In genomic region chr9:134370213-134370492, GRCh38 we compare ENCODE assay signal across 24 cellular contexts. TPM values are rescaled to one million over a fixed set of nuclear protein-coding genes. Genes with fewer than 3 reads are reported as not detected.
DNase-seq lines count a peak whose midpoint lies in the region; ATAC-seq and TF ChIP-seq lines count a peak whose summit lies in the region.
"Had no signal": no experiment of that assay in that cellular context is flagged by ENCODE, and none has a peak within 500 bp of the region (broad histone marks: within the 10 kb centered on the region; RNA-seq: fewer than 3 reads in every experiment).

No MANE protein-coding gene starts in this region.

- H3K36me3 ChIP-seq in endodermal cell (ENCODE audit: control insufficient read depth, insufficient read depth, low read length) (no peaks in the 10 kb centered on the region), neutrophil (no peaks in the 10 kb centered on the region), lower lobe of right lung (no peaks in the 10 kb centered on the region)
- H3K36me3 ChIP-seq: SJSA1 had no signal

- H3K27me3 Mint-ChIP-seq in endodermal cell (ENCODE audit: insufficient read depth) (no peaks in the 10 kb centered on the region), type B pancreatic cell (no peaks in the 10 kb centered on the region)
- H3K27me3 Mint-ChIP-seq in stimulated activated naive B cell treated with anti-CD40 and anti-IgM and Interleukin-4, amounts not matched to agents 10 μg/mL and 1 μg/mL and 100 μg/mL, for 72 hours: peaks cover 13 to 21% of the 10 kb centered on the region in 2 donors
- H3K27me3 Mint-ChIP-seq: naive thymus-derived CD8-positive, alpha-beta T cell had no signal

- ATAC-seq in lower lobe of right lung: no peak
- no peak for ATAC-seq in stimulated activated naive B cell treated with anti-CD40 and anti-IgM and Interleukin-4, amounts not matched to agents 10 μg/mL and 1 μg/mL and 100 μg/mL, for 72 hours (replicated peaks)
- ATAC-seq: activated naive CD8-positive, alpha-beta T cell treated with anti-CD3 and anti-CD28 coated beads, Interleukin-2, amount 50 U/mL, for 24 hours; activated T-cell treated with anti-CD3 and anti-CD28 coated beads, Interleukin-2, amount 50 U/mL, for 72 hours; esophagus mucosa; naive thymus-derived CD8-positive, alpha-beta T cell had no signal

- intact Hi-C loops in lower lobe of right lung (cut with DNase I): no loop called here

- 93 to 96% methylated on average over 13 to 15 of the region's 15 CpGs for WGBS in endodermal cell (ENCODE audit: insufficient coverage in 1 of 2, insufficient read length in 1 of 2), 2 experiments

- H3K4me3 ChIP-seq in HL-60 (replicated peaks; ENCODE audit: insufficient read depth, low read length) (no peak overlapping the region), endodermal cell (ENCODE audit: low read length) (no peak overlapping the region), neutrophil (ENCODE audit: low read depth in 1 of 2, low read length in 1 of 2) (no peak overlapping the region), lower lobe of right lung (no peak overlapping the region)
- H3K4me3 ChIP-seq: coronary artery, SJSA1 had no signal

- H3K9ac ChIP-seq in endodermal cell (ENCODE audit: extremely low read depth, low read length, poor library complexity, severe bottlenecking): no peak overlapping the region

- H3K27me3 ChIP-seq in HL-60 (ENCODE audit: insufficient read depth, poor library complexity, severe bottlenecking) (no peaks in the 10 kb centered on the region), endodermal cell (ENCODE audit: control insufficient read depth, insufficient read depth, low read length, poor library complexity, severe bottlenecking) (no peaks in the 10 kb centered on the region), neutrophil (no peaks in the 10 kb centered on the region), lower lobe of right lung (ENCODE audit: low read depth) (no peaks in the 10 kb centered on the region)
- H3K27me3 ChIP-seq: SJSA1 had no signal

- H3K4me3 Mint-ChIP-seq in endodermal cell: no peak overlapping the region
- no peak overlapping the region for H3K4me3 Mint-ChIP-seq in type B pancreatic cell
- H3K4me3 Mint-ChIP-seq in stimulated activated naive B cell treated with anti-CD40 and anti-IgM and Interleukin-4, amounts not matched to agents 10 μg/mL and 1 μg/mL and 100 μg/mL, for 72 hours: no peak overlapping the region
- H3K4me3 Mint-ChIP-seq: activated naive CD8-positive, alpha-beta T cell treated with anti-CD3 and anti-CD28 coated beads, Interleukin-2, amount 50 U/mL, for 24 hours; activated T-cell treated with anti-CD3 and anti-CD28 coated beads, Interleukin-2, amount 50 U/mL, for 72 hours; naive thymus-derived CD8-positive, alpha-beta T cell had no signal

- H3K27ac Mint-ChIP-seq in endodermal cell: peak overlapping the region; percentile 74
- H3K27ac Mint-ChIP-seq in type B pancreatic cell: peak overlapping the region; percentile 78
- H3K27ac Mint-ChIP-seq in stimulated activated naive B cell treated with anti-CD40 and anti-IgM and Interleukin-4, amounts not matched to agents 10 μg/mL and 1 μg/mL and 100 μg/mL, for 72 hours: no peak overlapping the region
- H3K27ac Mint-ChIP-seq: activated naive CD8-positive, alpha-beta T cell treated with anti-CD3 and anti-CD28 coated beads, Interleukin-2, amount 50 U/mL, for 24 hours; activated T-cell treated with anti-CD3 and anti-CD28 coated beads, Interleukin-2, amount 50 U/mL, for 72 hours had no signal

- DNase-seq in HL-60 (ENCODE audit: low read depth in 1 of 2, low spot score in 1 of 2) (no peak), endodermal cell (no peak), type B pancreatic cell (ENCODE audit: extremely low spot score, unreplicated experiment) (no peak), lower lobe of right lung (no peak), COLO829 (ENCODE audit: low spot score) (no peak)
- no peak for DNase-seq in stimulated activated naive B cell treated with anti-CD40 and anti-IgM and Interleukin-4, amounts not matched to agents 10 μg/mL and 1 μg/mL and 100 μg/mL, for 72 hours
- DNase-seq: activated CD4-positive, alpha-beta T cell treated with anti-CD3 and anti-CD28 coated beads, Interleukin-2, amount 50 U/mL, for 48 hours; activated naive CD4-positive, alpha-beta T cell; activated naive CD8-positive, alpha-beta T cell treated with anti-CD3 and anti-CD28 coated beads, Interleukin-2, amount 50 U/mL, for 24 hours; activated T-cell treated with anti-CD3 and anti-CD28 coated beads, Interleukin-2, amount 50 U/mL, for 72 hours; DMS79 treated with DMSO at 0.1 percent for 48 hours; foreskin fibroblast; GDM1; naive thymus-derived CD8-positive, alpha-beta T cell; NCI-H1092 treated with DMSO at 0.1 percent for 48 hours; NCI-H187; NCI-H2171; small intestine; stimulated activated naive CD4-positive, alpha-beta T cell treated with Interleukin-2 at 50 U/mL for 16 hours; T-helper 1 cell had no signal

- H3K27ac ChIP-seq in HL-60 (replicated peaks) (peak overlapping the region; percentile 98), endodermal cell (ENCODE audit: low read depth, low read length) (no peak overlapping the region), neutrophil (peak overlapping the region; percentile 99), lower lobe of right lung (no peak overlapping the region)
- H3K27ac ChIP-seq: SJSA1 had no signal

- H3K9me3 Mint-ChIP-seq in endodermal cell (no peaks in the 10 kb centered on the region), type B pancreatic cell (no peaks in the 10 kb centered on the region)
- H3K9me3 Mint-ChIP-seq in stimulated activated naive B cell treated with anti-CD40 and anti-IgM and Interleukin-4, amounts not matched to agents 10 μg/mL and 1 μg/mL and 100 μg/mL, for 72 hours: no peaks in the 10 kb centered on the region
- H3K9me3 Mint-ChIP-seq: activated naive CD8-positive, alpha-beta T cell treated with anti-CD3 and anti-CD28 coated beads, Interleukin-2, amount 50 U/mL, for 24 hours; activated T-cell treated with anti-CD3 and anti-CD28 coated beads, Interleukin-2, amount 50 U/mL, for 72 hours; naive thymus-derived CD8-positive, alpha-beta T cell had no signal

- no peaks in the 10 kb centered on the region for H3K36me3 Mint-ChIP-seq in endodermal cell (ENCODE audit: low read depth)
- H3K36me3 Mint-ChIP-seq in type B pancreatic cell: no peaks in the 10 kb centered on the region
- no peaks in the 10 kb centered on the region for H3K36me3 Mint-ChIP-seq in stimulated activated naive B cell treated with anti-CD40 and anti-IgM and Interleukin-4, amounts not matched to agents 10 μg/mL and 1 μg/mL and 100 μg/mL, for 72 hours
- H3K36me3 Mint-ChIP-seq: naive thymus-derived CD8-positive, alpha-beta T cell had no signal

- H3K4me1 Mint-ChIP-seq in endodermal cell: peaks cover 4% of the 10 kb centered on the region
- H3K4me1 Mint-ChIP-seq in type B pancreatic cell (ENCODE audit: unreplicated experiment): peaks cover 34% of the 10 kb centered on the region
- H3K4me1 Mint-ChIP-seq in stimulated activated naive B cell treated with anti-CD40 and anti-IgM and Interleukin-4, amounts not matched to agents 10 μg/mL and 1 μg/mL and 100 μg/mL, for 72 hours: peaks cover 9 to 15% of the 10 kb centered on the region in 2 donors
- H3K4me1 Mint-ChIP-seq: activated naive CD8-positive, alpha-beta T cell treated with anti-CD3 and anti-CD28 coated beads, Interleukin-2, amount 50 U/mL, for 24 hours had no signal

- H3K9me3 ChIP-seq in endodermal cell (ENCODE audit: control insufficient read depth, low read length): no peaks in the 10 kb centered on the region
- no peaks in the 10 kb centered on the region for H3K9me3 ChIP-seq in neutrophil
- no peaks in the 10 kb centered on the region for H3K9me3 ChIP-seq in lower lobe of right lung
- H3K9me3 ChIP-seq: SJSA1 had no signal

- no peak for TF ChIP-seq CTCF in HL-60 (IDR thresholded peaks at IDR 0.05; ENCODE audit: insufficient read depth, low read length)
- TF ChIP-seq CTCF in endodermal cell (conservative IDR thresholded peaks at IDR 0.05): no peak
- TF ChIP-seq CTCF in neutrophil (IDR thresholded peaks at IDR 0.05): no peak
- no peak for TF ChIP-seq CTCF in type B pancreatic cell (conservative IDR thresholded peaks at IDR 0.05)
- TF ChIP-seq CTCF in lower lobe of right lung (IDR thresholded peaks at IDR 0.05): no peak

- H3K4me1 ChIP-seq in endodermal cell (ENCODE audit: control insufficient read depth, insufficient read depth, low read length) (peaks cover 5% of the 10 kb centered on the region), neutrophil (ENCODE audit: control insufficient read depth in 1 of 2, insufficient read depth in 1 of 2, low read depth in 1 of 2, low read length in 1 of 2) (peaks cover 96 to 98% of the 10 kb centered on the region in 2 experiments), lower lobe of right lung (peaks cover 87% of the 10 kb centered on the region)

RNA-seq across cellular contexts. Expression of gene RXRA, which starts 43.9 kb away (rescaled TPM):
- total RNA-seq in endodermal cell (10 to 100 TPM; 58.3 to 70.6 TPM), type B pancreatic cell (ENCODE audit: low replicate concordance) (66.9 and 127 TPM in 2 replicates), lower lobe of right lung (85.7 TPM)
- 37.4 TPM for polyA plus RNA-seq in endodermal cell (2013, experiment 1 of 2)
- polyA plus RNA-seq in endodermal cell (2013, experiment 2 of 2): 33.9 TPM

Comparison
In these comparisons a context has a peak if more than half of its experiments do, and no peak if none do; other contexts are left out.
1. H3K27ac ChIP-seq: peak in HL-60 (single experiment) and neutrophil (single experiment); none in endodermal cell (single experiment) and lower lobe of right lung (single experiment).